In genomic region chr11:114059278-114059983, GRCh38 we compare ENCODE assay signal across 8 cellular contexts. TPM values are rescaled to one million over a fixed set of nuclear protein-coding genes. Genes with fewer than 3 reads are reported as not detected.
DNase-seq lines count a peak whose midpoint lies in the region; ATAC-seq and TF ChIP-seq lines count a peak whose summit lies in the region.

Gene ZBTB16, plus strand, starts transcription at chr11:114059711. Its CDS starts 3,590 bp downstream, at chr11:114063301.

- intact Hi-C loops in CD4-positive, alpha-beta memory T cell (cut with micrococcal nuclease): loop anchor here (1.0 kb wide), 3 partner anchors 101 to 202 kb away; no protein-coding TSS in a partner anchor
- intact Hi-C loops in right lobe of liver (cut with DNase I): no loop called here

- peak within 1 kb of the TSS; percentile 43 for H3K27ac ChIP-seq in CD4-positive, alpha-beta memory T cell (ENCODE audit: low read depth, low read length)
- peak within 1 kb of the TSS; percentile 93 to 100 (median 94) for H3K27ac ChIP-seq in right lobe of liver

- peaks cover 17% of the 10 kb centered on the region for H3K4me1 ChIP-seq in CD4-positive, alpha-beta memory T cell (ENCODE audit: insufficient read depth, low read length)
- peaks cover 0 to 43% (median 15%) of the 10 kb centered on the region in 4 donors for H3K4me1 ChIP-seq in right lobe of liver

- CTCF ChIA-PET in CD4-positive, alpha-beta memory T cell (lab: Charles Lee; ENCODE audit: partially characterized antibody): interaction anchor here (0.7 to 6.1 kb wide), 14 partner anchors 11 to 202 kb away, joined by 3 to 66 read pairs (median 5); no protein-coding TSS in a partner anchor

- H3K9me3 Mint-ChIP-seq in CD4-positive, alpha-beta memory T cell: no peaks in the 10 kb centered on the region

- WGBS in right lobe of liver (ENCODE audit: insufficient coverage, low coverage, low lambda C conversion rate, missing lambda C conversion rate): 0% methylated on average over 6 of the region's 71 CpGs

- peak within 1 kb of the TSS; percentile 52 to 57 for H3K4me3 ChIP-seq in CD4-positive, alpha-beta memory T cell (ENCODE audit: low read length in 2 of 2)
- H3K4me3 ChIP-seq in right lobe of liver: peak within 1 kb of the TSS; percentile 78 to 96 (median 89)

- peaks cover 1 to 8% of the 10 kb centered on the region in 2 donors for H3K27me3 Mint-ChIP-seq in CD4-positive, alpha-beta memory T cell

- H3K36me3 Mint-ChIP-seq in CD4-positive, alpha-beta memory T cell: peaks cover 0 to 4% of the 10 kb centered on the region in 2 donors

- no peaks in the 10 kb centered on the region for H3K9me3 ChIP-seq in CD4-positive, alpha-beta memory T cell (ENCODE audit: control insufficient read depth in 1 of 2, low read length in 2 of 2)
- no peaks in the 10 kb centered on the region for H3K9me3 ChIP-seq in right lobe of liver

- no peaks in the 10 kb centered on the region for H3K36me3 ChIP-seq in CD4-positive, alpha-beta memory T cell (ENCODE audit: insufficient read depth, low read length)
- H3K36me3 ChIP-seq in right lobe of liver: peaks cover 0 to 18% (median 11%) of the 10 kb centered on the region in 4 donors

- H3K4me3 Mint-ChIP-seq in CD4-positive, alpha-beta memory T cell: peak within 1 kb of the TSS; percentile 87 to 97 (median 92)

- peaks cover 5 to 34% (median 16%) of the 10 kb centered on the region in 4 donors for H3K4me1 Mint-ChIP-seq in CD4-positive, alpha-beta memory T cell

- ATAC-seq in right lobe of liver (peak; percentile 56 to 73 (median 64)), GM21515 (IDR thresholded peaks at IDR 0.05; ENCODE audit: unreplicated experiment) (no peak)

- POLR2A ChIA-PET in CD4-positive, alpha-beta memory T cell (lab: Charles Lee; ENCODE audit: partially characterized antibody): interaction anchor here (1.1 to 3.6 kb wide), 8 partner anchors 13 to 201 kb away, joined by 3 to 25 read pairs (median 9); no protein-coding TSS in a partner anchor

- peak; percentile 59 to 76 (median 67) for DNase-seq in CD4-positive, alpha-beta memory T cell
- DNase-seq in NCI-H146 treated with DMSO at 0.1 percent for 48 hours (lab: John Stamatoyannopoulos, UW; ENCODE audit: unreplicated experiment) (peak; percentile 38), dermis microvascular lymphatic vessel endothelial cell (ENCODE audit: low read depth in 2 of 2) (peak; percentile 61 to 90), right lobe of liver (peak; percentile 93 to 94 (median 94)), EL (no peak)
- DNase-seq in activated CD4-positive, alpha-beta T cell treated with anti-CD3 and anti-CD28 coated beads, Interleukin-2, amount 50 U/mL, for 48 hours: peak; percentile 47 to 59
- DNase-seq in stimulated activated CD4-positive, alpha-beta T cell treated with anti-CD3 and anti-CD28 coated beads, Interleukin-4, amount 100 ng/mL, for 1 hour: peak; percentile 50

- peak within 1 kb of the TSS; percentile 55 to 91 (median 85) for H3K27ac Mint-ChIP-seq in CD4-positive, alpha-beta memory T cell

- peaks cover 16% of the 10 kb centered on the region for H3K27me3 ChIP-seq in CD4-positive, alpha-beta memory T cell (ENCODE audit: insufficient read depth, low read length)
- no peaks in the 10 kb centered on the region for H3K27me3 ChIP-seq in right lobe of liver

- TF ChIP-seq CTCF in right lobe of liver (IDR thresholded peaks at IDR 0.05): peak; percentile 27 to 37 (median 32)

- peak; percentile 90 for TF ChIP-seq POLR2A in right lobe of liver (IDR thresholded peaks at IDR 0.05)

RNA-seq across cellular contexts. Expression of gene ZBTB16, which starts in this region (rescaled TPM):
- 1 to 10 TPM; 5.6 to 8.2 TPM for total RNA-seq in CD4-positive, alpha-beta memory T cell
- 10 to 100 TPM in 1 of 2 donors, 1 to 10 TPM in 1; 9.0 to 28.4 TPM for polyA plus RNA-seq in CD4-positive, alpha-beta memory T cell
- 6.4 and 8.9 TPM in 2 replicates for total RNA-seq in dermis microvascular lymphatic vessel endothelial cell
- 100 to 1,000 TPM in 2 of 6 experiments, 10 to 100 TPM in 4; 13.1 to 205 (median 52.2) TPM for total RNA-seq in right lobe of liver
